In genomic region chr10:119131512-119132240, GRCh38 we compare ENCODE assay signal across 8 cellular contexts. TPM values are rescaled to one million over a fixed set of nuclear protein-coding genes. Genes with fewer than 3 reads are reported as not detected.
DNase-seq lines count a peak whose midpoint lies in the region; ATAC-seq, FAIRE-seq and TF ChIP-seq lines count a peak whose summit lies in the region.

No MANE protein-coding gene starts in this region.

- H3K27me3 ChIP-seq in astrocyte (ENCODE audit: insufficient read depth, low read length), result no peaks in the 10 kb centered on the region
- no peaks in the 10 kb centered on the region for H3K27me3 ChIP-seq in lung (ENCODE audit: control insufficient read depth, insufficient read depth)
- no peaks in the 10 kb centered on the region for H3K27me3 ChIP-seq in tibial nerve

- no peak overlapping the region for H2AFZ ChIP-seq in astrocyte (ENCODE audit: low read depth, low read length)

- H3K9me3 ChIP-seq in astrocyte (ENCODE audit: insufficient read depth, low read depth, low read length) (no peaks in the 10 kb centered on the region), lung (ENCODE audit: control insufficient read depth in 2 of 2, insufficient read depth in 1 of 2, low read length in 1 of 2) (no peaks in the 10 kb centered on the region), tibial nerve (no peaks in the 10 kb centered on the region)

- ATAC-seq in HG02642 (IDR thresholded peaks at IDR 0.05; ENCODE audit: poor library complexity, unreplicated experiment) (peak; percentile 56), lung (ENCODE audit: insufficient read depth, low FRiP score) (no peak)

- H3K36me3 ChIP-seq in astrocyte (ENCODE audit: insufficient read depth, low read length) (peaks cover 9% of the 10 kb centered on the region), lung (ENCODE audit: control insufficient read depth in 2 of 2, insufficient read depth in 2 of 2, low read length in 2 of 2) (peaks cover 0 to 16% of the 10 kb centered on the region in 2 donors), tibial nerve (peaks cover 0 to 64% (median 4%) of the 10 kb centered on the region in 3 donors)

- H3K4me1 ChIP-seq in astrocyte (ENCODE audit: insufficient read depth, low read length) (no peaks in the 10 kb centered on the region), lung (ENCODE audit: control insufficient read depth in 2 of 2, insufficient read depth in 2 of 2, low read length in 2 of 2) (peaks cover 0 to 2% of the 10 kb centered on the region in 2 donors), tibial nerve (peaks cover 0 to 26% (median 6%) of the 10 kb centered on the region in 4 donors)

- no peak for FAIRE-seq in astrocyte (lab: Jason Lieb, UNC)

- peaks cover 11% of the 10 kb centered on the region for H3K4me1 Mint-ChIP-seq in astrocyte (ENCODE audit: low read depth, unreplicated experiment)

- H3K27me3 Mint-ChIP-seq in astrocyte (ENCODE audit: low read depth, unreplicated experiment), result no peaks in the 10 kb centered on the region

- H3K4me2 ChIP-seq in astrocyte (ENCODE audit: low read length), result no peak overlapping the region

- in situ Hi-C loops in GM13976 (cut with MboI; ENCODE audit: low sequenced_read_pairs, unreplicated experiment), result no loop called here

- no peak for TF ChIP-seq POLR2A in tibial nerve (IDR thresholded peaks at IDR 0.05)

- 19 to 26% methylated on average over 10 of the region's 10 CpGs for WGBS in lung, 2 donors
- 49 to 54% methylated on average over 10 of the region's 10 CpGs for WGBS in tibial nerve, 2 donors

- H3K79me2 ChIP-seq in astrocyte (ENCODE audit: insufficient read depth, low read length), result no peaks in the 10 kb centered on the region

- H4K20me1 ChIP-seq in astrocyte (ENCODE audit: insufficient read depth, low read length), result no peaks in the 10 kb centered on the region

- H3K9me3 Mint-ChIP-seq in astrocyte (ENCODE audit: unreplicated experiment), result no peaks in the 10 kb centered on the region

- no peak for TF ChIP-seq CTCF in GM13976 (IDR thresholded peaks at IDR 0.05; ENCODE audit: borderline replicate concordance, control extremely low read depth, extremely low read depth, insufficient read depth, missing control alignments)
- no peak for TF ChIP-seq CTCF in astrocyte (IDR thresholded peaks at IDR 0.05; ENCODE audit: insufficient read depth, low read depth, low read length)
- no peak for TF ChIP-seq CTCF in lung (IDR thresholded peaks at IDR 0.05; ENCODE audit: control extremely low read depth, extremely low read depth)
- no peak for TF ChIP-seq CTCF in tibial nerve (IDR thresholded peaks at IDR 0.05)

- no peak overlapping the region for H3K4me3 ChIP-seq in astrocyte (ENCODE audit: insufficient read depth, low read depth, low read length)
- no peak overlapping the region for H3K4me3 ChIP-seq in lung
- peak overlapping the region; percentile 5 to 41 (median 24) for H3K4me3 ChIP-seq in tibial nerve

- peaks cover 22% of the 10 kb centered on the region for H3K36me3 Mint-ChIP-seq in astrocyte (ENCODE audit: low read depth, unreplicated experiment)

- DNase-seq in GM13976 (ENCODE audit: low spot score), result peak; percentile 66
- DNase-seq in RKO (ENCODE audit: low spot score), result peak; percentile 32
- DNase-seq in astrocyte (ENCODE audit: low read depth), result no peak
- DNase-seq in lung (ENCODE audit: low spot score), result peak; percentile 33
- no peak for DNase-seq in tibial nerve (ENCODE audit: low spot score in 2 of 2)
- no peak for DNase-seq in iPS-NIHi11 (ENCODE audit: low spot score)
- DNase-seq in cerebellar cortex (ENCODE audit: low spot score), result no peak

- H3K9ac ChIP-seq in astrocyte (ENCODE audit: low read length), result no peak overlapping the region

- no peak overlapping the region for H3K27ac ChIP-seq in astrocyte (ENCODE audit: low read depth, low read length)
- H3K27ac ChIP-seq in lung (ENCODE audit: low read depth in 1 of 2, low read length in 1 of 2), result peak overlapping the region in 1 of 2 donors; percentile 52
- peak overlapping the region; percentile 11 to 76 (median 64) for H3K27ac ChIP-seq in tibial nerve

- H3K27ac Mint-ChIP-seq in astrocyte (ENCODE audit: unreplicated experiment), result peak overlapping the region; percentile 87

- no peak overlapping the region for H3K4me3 Mint-ChIP-seq in astrocyte (ENCODE audit: unreplicated experiment)

- TF ChIP-seq EP300 in tibial nerve (IDR thresholded peaks at IDR 0.05), result no peak

RNA-seq across cellular contexts. Expression of gene DENND10, which starts 27.8 kb away (rescaled TPM):
- total RNA-seq in astrocyte (39.9 and 41.8 TPM in 2 replicates), lung (10 to 100 TPM; 27.9 to 32.0 TPM), tibial nerve (10 to 100 TPM; 23.3 to 51.0 (median 43.4) TPM)
- 10 to 100 TPM; 11.7 to 30.2 TPM for polyA plus RNA-seq in lung

RNA-seq across cellular contexts. Expression of gene SFXN4, which starts 33.8 kb away (rescaled TPM):
- total RNA-seq in astrocyte (16.7 and 16.9 TPM in 2 replicates), lung (10 to 100 TPM; 10.6 to 22.0 TPM), tibial nerve (100 to 1,000 TPM in 1 of 4 donors, 10 to 100 TPM in 3; 12.7 to 301 (median 19.1) TPM)
- 10 to 100 TPM; 22.1 to 40.4 TPM for polyA plus RNA-seq in lung

RNA-seq across cellular contexts. Expression of gene PRDX3, which starts 46.9 kb away (rescaled TPM):
- total RNA-seq in astrocyte (118 and 127 TPM in 2 replicates), lung (100 to 1,000 TPM in 1 of 2 donors, 10 to 100 TPM in 1; 99.9 to 118 TPM), tibial nerve (10 to 100 TPM; 79.5 to 93.3 (median 84.2) TPM)
- polyA plus RNA-seq in lung, result 100 to 1,000 TPM in 1 of 2 donors, 10 to 100 TPM in 1; 84.1 to 155 TPM

RNA-seq across cellular contexts. Expression of gene EIF3A, which starts 51.1 kb away (rescaled TPM):
- total RNA-seq in astrocyte, result 137 and 146 TPM in 2 replicates
- total RNA-seq in lung, result 100 to 1,000 TPM; 101 TPM
- polyA plus RNA-seq in lung, result 10 to 100 TPM; 37.1 to 60.4 TPM
- total RNA-seq in tibial nerve, result 10 to 100 TPM; 78.8 to 95.4 (median 94.8) TPM

Comparison
In these comparisons a context has a peak if more than half of its experiments do, and no peak if none do; other contexts are left out.
1. DNase-seq: peak in GM13976 (single experiment), RKO (single experiment) and lung (single experiment); none in astrocyte (single experiment), tibial nerve (0 of 2), iPS-NIHi11 (single experiment) and cerebellar cortex (single experiment).
2. H3K4me3 ChIP-seq: peak in tibial nerve (4 of 4); none in astrocyte (single experiment) and lung (single experiment).